In the genomic region with DNA sequence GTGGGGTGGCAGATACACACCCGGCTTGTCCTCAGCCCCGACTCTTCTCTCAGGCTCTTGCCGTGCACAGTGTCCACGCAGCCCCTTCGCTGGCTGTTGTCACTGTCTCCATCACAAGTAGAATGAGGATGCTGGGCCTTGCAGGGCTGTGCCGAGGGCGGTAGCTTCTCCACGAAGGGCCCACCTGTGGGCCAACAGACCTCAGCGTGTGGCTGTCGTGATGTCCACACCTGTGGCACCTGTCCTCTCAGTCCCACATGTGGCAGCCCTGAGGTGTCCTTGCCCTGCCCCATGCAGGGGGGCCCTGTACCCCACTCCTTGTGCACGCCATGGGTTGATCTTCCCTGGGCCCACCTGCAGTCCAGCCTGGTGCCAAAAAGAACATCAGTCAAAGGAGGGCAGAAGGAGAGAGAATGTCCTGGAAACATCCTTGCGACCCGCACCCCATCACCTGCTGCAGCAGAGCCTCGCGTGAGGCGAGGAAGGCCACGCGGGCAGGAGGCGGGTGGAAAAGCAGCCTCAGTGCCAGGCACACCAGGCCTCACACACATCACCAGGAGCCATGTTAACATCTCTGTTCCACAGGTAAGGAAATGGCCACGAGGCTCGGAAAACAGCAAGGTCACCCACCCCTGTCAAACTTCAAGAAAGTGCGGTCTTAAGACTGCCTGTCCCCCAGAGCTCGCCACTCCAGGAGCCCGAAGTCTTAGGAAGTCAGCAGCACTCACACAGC, we compare ENCODE assay signal across 20 cellular contexts. TPM values are rescaled to one million over a fixed set of nuclear protein-coding genes. Genes with fewer than 3 reads are reported as not detected.
A peak's percentile ranks its signal among the peaks of the same experiment; 100 is the strongest.
DNase-seq lines count a peak whose midpoint lies in the region; ATAC-seq and TF ChIP-seq lines count a peak whose summit lies in the region.
"Had no signal": no experiment of that assay in that cellular context is flagged by ENCODE, and none has a peak within 500 bp of the region (broad histone marks: within the 10 kb centered on the region; RNA-seq: fewer than 3 reads in every experiment).

No MANE protein-coding gene starts in this region.

- H3K79me2 ChIP-seq in GM23338 (replicated peaks; ENCODE audit: insufficient read depth) (no peaks in the 10 kb centered on the region), hepatocyte (no peaks in the 10 kb centered on the region)

- WGBS in hepatocyte (ENCODE audit: low lambda C conversion rate, missing lambda C conversion rate): 93% methylated on average over 24 of the region's 24 CpGs
- 88% methylated on average over 24 of the region's 24 CpGs for WGBS in prostate gland

- no peak for TF ChIP-seq POLR2A in prostate gland (IDR thresholded peaks at IDR 0.05)

- H3K27ac ChIP-seq in GM23338 (ENCODE audit: low read depth) (no peak overlapping the region), VCaP (peak overlapping the region; percentile 64), hepatocyte (peak overlapping the region; percentile 96), prostate gland (peak overlapping the region; percentile 35 to 50)
- H3K27ac ChIP-seq: BLaER1, KMS-11 had no signal

- DNase-seq in GM23338 (ENCODE audit: low spot score) (no peak), hepatocyte (ENCODE audit: low spot score) (no peak), prostate gland (ENCODE audit: low spot score) (no peak), H4 (ENCODE audit: low spot score) (no peak)
- DNase-seq: CD4-positive, CD25-positive, alpha-beta regulatory T cell; IMR-90; NCI-H1092; NCI-H1417 treated with DMSO at 0.1 percent for 48 hours; NCI-H1694 treated with DMSO at 0.1 percent for 48 hours; NCI-H2081; NCI-H2227 treated with DMSO at 0.1 percent for 48 hours; NCI-H526 treated with DMSO at 0.1 percent for 48 hours; RPMI8226; SHP77 had no signal

- H3K9me3 ChIP-seq in hepatocyte (ENCODE audit: low read depth): no peaks in the 10 kb centered on the region
- no peaks in the 10 kb centered on the region for H3K9me3 ChIP-seq in prostate gland
- H3K9me3 ChIP-seq: BLaER1 had no signal

- H3K9me2 ChIP-seq in GM23338 (ENCODE audit: insufficient read depth) (0 out of 2 replicates have a peak, but pooled peaks cover 4% of the 10 kb centered on the region), hepatocyte (replicated peaks; ENCODE audit: insufficient read depth) (no peaks in the 10 kb centered on the region)

- H3K27me3 ChIP-seq in GM23338 (ENCODE audit: insufficient read depth) (no peaks in the 10 kb centered on the region), hepatocyte (no peaks in the 10 kb centered on the region), prostate gland (replicated peaks; ENCODE audit: insufficient read depth) (no peaks in the 10 kb centered on the region)
- H3K27me3 ChIP-seq: BLaER1 had no signal

- H3K9me3 Mint-ChIP-seq in GM23338: no peaks in the 10 kb centered on the region

- intact Hi-C loops in prostate gland (cut with DNase I): no loop called here

- H3K36me3 ChIP-seq in GM23338 (ENCODE audit: insufficient read depth) (no peaks in the 10 kb centered on the region), hepatocyte (replicated peaks; ENCODE audit: insufficient read depth, low read depth) (no peaks in the 10 kb centered on the region), prostate gland (no peaks in the 10 kb centered on the region)
- H3K36me3 ChIP-seq: BLaER1 had no signal

- no peak overlapping the region for H3K4me3 Mint-ChIP-seq in GM23338
- H3K4me3 Mint-ChIP-seq: CD4-positive, CD25-positive, alpha-beta regulatory T cell had no signal

- no peak overlapping the region for H3K27ac Mint-ChIP-seq in GM23338
- H3K27ac Mint-ChIP-seq: CD4-positive, CD25-positive, alpha-beta regulatory T cell had no signal

- H3K4me1 Mint-ChIP-seq in GM23338: peaks cover 7% of the 10 kb centered on the region
- H3K4me1 Mint-ChIP-seq: CD4-positive, CD25-positive, alpha-beta regulatory T cell had no signal

- peak overlapping the region; percentile 52; the same call in 1 of the 2 replicates for H2AFZ ChIP-seq in GM23338
- no peak overlapping the region for H2AFZ ChIP-seq in hepatocyte

- no peak overlapping the region for H3K4me2 ChIP-seq in GM23338
- no peak overlapping the region for H3K4me2 ChIP-seq in hepatocyte
- H3K4me2 ChIP-seq: BLaER1, KMS-11 had no signal

- ATAC-seq in GM23338 (no peak), GM19328 (IDR thresholded peaks at IDR 0.05; ENCODE audit: unreplicated experiment) (no peak), GM19467 (IDR thresholded peaks at IDR 0.05; ENCODE audit: unreplicated experiment) (no peak), HG02678 (IDR thresholded peaks at IDR 0.05; ENCODE audit: unreplicated experiment) (no peak)

- H3F3A ChIP-seq in GM23338 (replicated peaks; ENCODE audit: low read depth): no peaks in the 10 kb centered on the region

- H3K4me3 ChIP-seq in GM23338: no peak overlapping the region
- H3K4me3 ChIP-seq in hepatocyte: no peak overlapping the region
- H3K4me3 ChIP-seq in prostate gland: no peak overlapping the region
- H3K4me3 ChIP-seq: BLaER1 had no signal

- no peaks in the 10 kb centered on the region for H3K36me3 Mint-ChIP-seq in GM23338 (ENCODE audit: low read depth)
- H3K36me3 Mint-ChIP-seq: CD4-positive, CD25-positive, alpha-beta regulatory T cell had no signal

- no peak for TF ChIP-seq CTCF in GM23338 (conservative IDR thresholded peaks at IDR 0.05; ENCODE audit: low read depth in 2 of 2)
- no peak for TF ChIP-seq CTCF in VCaP (conservative IDR thresholded peaks at IDR 0.05)
- no peak for TF ChIP-seq CTCF in hepatocyte (IDR thresholded peaks at IDR 0.05; ENCODE audit: poor library complexity)
- no peak for TF ChIP-seq CTCF in prostate gland (IDR thresholded peaks at IDR 0.05)

- H3K27me3 Mint-ChIP-seq in GM23338 (ENCODE audit: insufficient read depth, low read depth, poor library complexity): no peaks in the 10 kb centered on the region

- H4K20me1 ChIP-seq in GM23338 (replicated peaks; ENCODE audit: insufficient read depth): no peaks in the 10 kb centered on the region
- no peaks in the 10 kb centered on the region for H4K20me1 ChIP-seq in hepatocyte (ENCODE audit: insufficient read depth, poor library complexity, severe bottlenecking)
- H4K20me1 ChIP-seq: BLaER1 had no signal

- H3K4me1 ChIP-seq in GM23338 (ENCODE audit: insufficient read depth) (peaks cover 7% of the 10 kb centered on the region), hepatocyte (ENCODE audit: insufficient read depth) (peaks cover 11% of the 10 kb centered on the region), prostate gland (replicated peaks) (no peaks in the 10 kb centered on the region)

TF ChIP-seq in GM23338, 12 proteins besides CTCF, POLR2A, EP300 and RAD21 (continues in another document):
- no peak for TF ChIP-seq REST (IDR thresholded peaks at IDR 0.05; ENCODE audit: unreplicated experiment)

RNA-seq across cellular contexts. Expression of gene AFDN, which starts 22.3 kb away (rescaled TPM):
- total RNA-seq in GM23338 (2014; rRNA removed; shearing (Covaris generic)): 200 and 208 TPM in 2 replicates
- polyA plus RNA-seq in GM23338 (2016; fragmentation: Nextera tagmentation; extraction: Ambion mirVana) (66.9 and 78.4 TPM in 2 replicates), hepatocyte (130 and 173 TPM in 2 replicates)
- total RNA-seq in hepatocyte (192 and 198 TPM in 2 replicates), prostate gland (100 to 1,000 TPM; 171 to 204 TPM)
- total RNA-seq in H4 (2014; rRNA removed; shearing (Covaris generic)): 11.4 and 13.5 TPM in 2 replicates

Comparison
In these comparisons a context has a peak if more than half of its experiments do, and no peak if none do; other contexts are left out.
1. RNA of gene AFDN, which starts 22.3 kb away (total RNA-seq): 171 to 204 TPM in prostate gland, 200 to 208 TPM in GM23338 and 192 to 198 TPM in hepatocyte; 11.4 to 13.5 TPM in H4; every median in the first group is over 10 times any median in the second.